Comparison of ENCODE assay signal across 12 cellular contexts in genomic region chr6:30818426-30818841, GRCh38.
DNase-seq lines count a peak whose midpoint lies in the region; ATAC-seq and TF ChIP-seq lines count a peak whose summit lies in the region.
"Had no signal": no experiment of that assay in that cellular context is flagged by ENCODE, and none has a peak within 500 bp of the region (broad histone marks: within the 10 kb centered on the region; RNA-seq: fewer than 3 reads in every experiment).

No MANE protein-coding gene starts in this region.

- H3K9me3 Mint-ChIP-seq in glutamatergic neuron (ENCODE audit: unreplicated experiment), result no peaks in the 10 kb centered on the region

- H3K4me3 ChIP-seq in esophagus squamous epithelium, result no peak overlapping the region
- H3K4me3 ChIP-seq: pancreas, tibial artery had no signal

- WGBS in esophagus squamous epithelium, 2 donors, result 33 to 38% methylated on average over 3 of the region's 3 CpGs

- H3K4me1 Mint-ChIP-seq in glutamatergic neuron (ENCODE audit: low read depth, unreplicated experiment), result no peaks in the 10 kb centered on the region

- no peaks in the 10 kb centered on the region for H3K27me3 ChIP-seq in esophagus squamous epithelium
- H3K27me3 ChIP-seq: pancreas, tibial artery had no signal

- H3K36me3 ChIP-seq in esophagus squamous epithelium, result no peaks in the 10 kb centered on the region
- H3K36me3 ChIP-seq: pancreas, tibial artery had no signal

- H3K27ac ChIP-seq in esophagus squamous epithelium, result peak overlapping the region; percentile 73 to 92 (median 84)
- H3K27ac ChIP-seq: tibial artery had no signal

- DNase-seq in DMS53 (lab: John Stamatoyannopoulos, UW) (peak; percentile 52), DMS53 treated with DMSO at 0.1 percent for 48 hours (lab: John Stamatoyannopoulos, UW; ENCODE audit: unreplicated experiment) (no peak), RPMI7951 (ENCODE audit: low read depth) (peak; percentile 79), esophagus squamous epithelium (lab: John Stamatoyannopoulos, UW) (no peak), sciatic nerve (ENCODE audit: low spot score) (no peak), glutamatergic neuron (no peak), NCI-H1694 treated with DMSO at 0.1 percent for 48 hours (lab: John Stamatoyannopoulos, UW) (no peak)
- DNase-seq: 8988T, NCI-H2029, pancreas, tibial artery had no signal

- no peaks in the 10 kb centered on the region for H3K9me3 ChIP-seq in esophagus squamous epithelium
- H3K9me3 ChIP-seq: pancreas, tibial artery had no signal

- peaks cover 2% of the 10 kb centered on the region for H3K27me3 Mint-ChIP-seq in glutamatergic neuron (ENCODE audit: unreplicated experiment)

- peaks cover 43 to 74% (median 57%) of the 10 kb centered on the region in 3 donors for H3K4me1 ChIP-seq in esophagus squamous epithelium

- TF ChIP-seq POLR2A in esophagus squamous epithelium (IDR thresholded peaks at IDR 0.05), result peak in 1 of 4 donors; percentile 35

- no peak overlapping the region for H3K4me3 Mint-ChIP-seq in glutamatergic neuron (ENCODE audit: unreplicated experiment)

- ATAC-seq in sciatic nerve (peak; percentile 59), GM21737 (IDR thresholded peaks at IDR 0.05; ENCODE audit: unreplicated experiment) (no peak)

- no peaks in the 10 kb centered on the region for H3K36me3 Mint-ChIP-seq in glutamatergic neuron (ENCODE audit: unreplicated experiment)

- TF ChIP-seq CTCF in esophagus squamous epithelium (IDR thresholded peaks at IDR 0.05), result no peak
- no peak for TF ChIP-seq CTCF in glutamatergic neuron (IDR thresholded peaks at IDR 0.05; ENCODE audit: partially characterized antibody, unreplicated experiment)

- H3K27ac Mint-ChIP-seq in glutamatergic neuron (ENCODE audit: unreplicated experiment), result no peak overlapping the region

- intact Hi-C loops in esophagus squamous epithelium (cut with DNase I), result no loop called here
- intact Hi-C loops in sciatic nerve (cut with DNase I), result no loop called here

Comparison
In these comparisons a context has a peak if more than half of its experiments do, and no peak if none do; other contexts are left out.
1. DNase-seq: peak in DMS53 (single experiment) and RPMI7951 (single experiment); none in DMS53 treated with DMSO at 0.1 percent for 48 hours (single experiment), esophagus squamous epithelium (single experiment), sciatic nerve (single experiment), glutamatergic neuron (single experiment) and NCI-H1694 treated with DMSO at 0.1 percent for 48 hours (single experiment).